8 cellular contexts compared by ENCODE assay signal in the genomic region with DNA sequence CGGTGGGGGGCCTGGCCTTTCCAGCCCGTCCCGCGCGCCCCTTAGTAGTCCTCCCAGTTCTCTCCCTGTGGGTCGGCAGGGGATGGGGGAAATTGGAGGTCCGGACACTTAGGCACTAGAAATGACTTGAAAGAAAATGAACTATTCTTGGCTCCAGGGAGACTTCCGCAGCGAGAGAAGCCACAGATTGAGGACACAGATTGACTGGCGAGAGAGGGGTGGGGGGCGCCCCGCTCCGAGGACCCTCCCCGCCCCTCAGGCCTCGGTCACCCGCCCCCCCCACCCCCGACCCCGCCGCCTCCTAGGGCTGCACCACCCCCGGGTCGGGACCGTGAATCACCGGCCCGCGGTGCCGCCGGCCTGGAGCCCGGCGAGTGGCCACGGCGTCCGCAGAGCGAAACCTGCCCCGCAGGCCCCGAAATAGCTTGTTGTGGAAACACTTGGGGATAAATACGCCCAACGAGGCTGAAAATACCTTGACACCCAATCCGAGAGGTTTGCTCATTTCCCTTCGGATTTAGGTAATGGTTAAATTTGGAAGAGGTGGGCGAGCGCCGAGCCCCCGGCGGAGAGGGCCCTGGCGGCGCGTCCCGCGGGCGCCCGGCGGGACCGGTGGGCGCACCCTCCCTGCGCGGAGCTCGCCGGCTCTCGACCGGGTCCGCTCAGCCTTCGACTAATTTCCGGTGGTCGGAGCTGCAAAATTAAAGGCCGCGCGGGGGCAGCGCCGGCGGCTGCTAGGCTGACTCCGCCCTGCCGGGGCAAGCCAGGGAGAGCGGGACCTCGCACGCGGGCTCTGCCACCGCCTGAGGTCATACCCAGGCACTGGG. TPM values are rescaled to one million over a fixed set of nuclear protein-coding genes. Genes with fewer than 3 reads are reported as not detected.
DNase-seq lines count a peak whose midpoint lies in the region; ATAC-seq, FAIRE-seq and TF ChIP-seq lines count a peak whose summit lies in the region.

A gene (minus strand): TSS at position 675 of the 827 bp plus-strand sequence. CDS start 3,438 bp downstream, outside the sequence.

- H3K4me1 ChIP-seq in colonic mucosa, result peaks cover 29% of the 10 kb centered on the region
- H3K4me1 ChIP-seq in mucosa of descending colon (ENCODE audit: low read depth), result peaks cover 47% of the 10 kb centered on the region

- peak within 1 kb of the TSS; percentile 23; the same call in 1 of the 2 replicates for H3K27ac ChIP-seq in C4-2B
- peak within 1 kb of the TSS; percentile 58 for H3K27ac ChIP-seq in colonic mucosa

- peaks cover 52% of the 10 kb centered on the region for H3K27me3 ChIP-seq in colonic mucosa

- peak within 1 kb of the TSS; percentile 63 to 69 for H3K9ac ChIP-seq in colonic mucosa (ENCODE audit: low read depth in 2 of 2, low read length in 2 of 2)

- TF ChIP-seq CTCF in C4-2B (conservative IDR thresholded peaks at IDR 0.05), result no peak
- no peak for TF ChIP-seq CTCF in WI38 (IDR thresholded peaks at IDR 0.05; ENCODE audit: low read depth, low read length)
- TF ChIP-seq CTCF in colonic mucosa (IDR thresholded peaks at IDR 0.05), result no peak
- TF ChIP-seq CTCF in mucosa of descending colon (IDR thresholded peaks at IDR 0.05), result no peak

- FAIRE-seq in GM19239 (lab: Jason Lieb, UNC), result peak; percentile 88

- H3K4me3 ChIP-seq in WI38 (ENCODE audit: low read depth, low read length) (peak within 1 kb of the TSS; percentile 47), colonic mucosa (peak within 1 kb of the TSS; percentile 63), mucosa of descending colon (peak within 1 kb of the TSS; percentile 29)

- H3K36me3 ChIP-seq in colonic mucosa (no peaks in the 10 kb centered on the region), mucosa of descending colon (ENCODE audit: low read depth) (no peaks in the 10 kb centered on the region)

- intact Hi-C loops in colonic mucosa (cut with DNase I), result loop anchor here (10.0 kb wide), 1 partner anchor 172 kb away; no protein-coding TSS in a partner anchor
- intact Hi-C loops in mucosa of descending colon (cut with DNase I, micrococcal nuclease), result no loop called here

- H3K9me3 ChIP-seq in colonic mucosa (no peaks in the 10 kb centered on the region), mucosa of descending colon (no peaks in the 10 kb centered on the region)

- ATAC-seq in HG03521 (IDR thresholded peaks at IDR 0.05; ENCODE audit: unreplicated experiment) (peak; percentile 19), mucosa of descending colon (peak; percentile 59)
- peak; percentile 65 for ATAC-seq in stimulated activated naive CD8-positive, alpha-beta T cell treated with anti-CD3 and anti-CD28 coated beads, Interleukin-15, Interleukin-2, amounts not matched to agents 100 U/mL and 50 U/mL, for 24 hours

- DNase-seq in GM19239 (ENCODE audit: insufficient read length, low spot score) (no peak), colonic mucosa (peak; percentile 61), mucosa of descending colon (peak; percentile 65 to 85 (median 82)), pons (ENCODE audit: low spot score) (no peak)
- DNase-seq in stimulated activated naive CD8-positive, alpha-beta T cell treated with anti-CD3 and anti-CD28 coated beads, Interleukin-15, Interleukin-2, amounts not matched to agents 100 U/mL and 50 U/mL, for 24 hours, result peak; percentile 88

RNA-seq across cellular contexts. Expression of the gene that starts here (rescaled TPM):
- 1 to 10 TPM; 5.4 to 8.7 TPM for total RNA-seq in colonic mucosa
- total RNA-seq in mucosa of descending colon, result 1 to 10 TPM; 2.7 to 7.8 (median 7.7) TPM

Comparison
In these comparisons a context has a peak if more than half of its experiments do, and no peak if none do; other contexts are left out.
1. DNase-seq: peak in colonic mucosa (single experiment), mucosa of descending colon (3 of 3) and stimulated activated naive CD8-positive, alpha-beta T cell treated with anti-CD3 and anti-CD28 coated beads, Interleukin-15, Interleukin-2, amounts not matched to agents 100 U/mL and 50 U/mL, for 24 hours (single experiment); none in GM19239 (single experiment) and pons (single experiment).
2. Peak in every context shown above with its lines, with median percentiles within 50 percentile points of each other: ATAC-seq and H3K4me3 ChIP-seq.